16 cellular contexts compared by ENCODE assay signal in the genomic region with DNA sequence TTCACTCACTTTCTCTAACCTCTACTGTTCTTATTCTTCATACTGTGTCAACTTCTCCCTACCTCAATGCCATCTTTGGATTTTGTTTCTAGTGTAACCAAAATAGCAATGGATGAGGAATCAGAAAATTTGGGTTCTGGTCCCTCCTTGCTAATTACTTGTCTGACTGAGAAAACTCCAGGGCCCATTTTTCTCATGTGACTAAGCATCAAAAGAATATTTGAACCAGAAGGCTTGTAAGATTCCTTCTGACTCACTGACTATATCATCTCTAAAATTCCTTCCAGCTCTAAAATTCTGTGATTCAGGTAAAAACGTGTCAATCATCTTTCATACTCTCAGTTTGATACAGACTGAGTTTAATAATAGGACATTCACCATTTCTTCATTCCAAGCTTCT. TPM values are rescaled to one million over a fixed set of nuclear protein-coding genes. Genes with fewer than 3 reads are reported as not detected.
DNase-seq lines count a peak whose midpoint lies in the region; ATAC-seq, FAIRE-seq and TF ChIP-seq lines count a peak whose summit lies in the region.
"Had no signal": no experiment of that assay in that cellular context is flagged by ENCODE, and none has a peak within 500 bp of the region (broad histone marks: within the 10 kb centered on the region; RNA-seq: fewer than 3 reads in every experiment).

No MANE protein-coding gene starts in this region.

- DNase-seq in EH (ENCODE audit: low read depth) (peak; percentile 88), NCI-H226 (peak; percentile 74), chondrocyte (ENCODE audit: low spot score) (no peak), osteoblast (ENCODE audit: insufficient read length, low spot score, missing footprints) (no peak), pancreas (no peak), H7 (no peak), GM23338 (ENCODE audit: low spot score) (no peak)
- DNase-seq in activated CD4-positive, alpha-beta memory T cell treated with anti-CD3 and anti-CD28 coated beads for 36 hours = no peak
- DNase-seq: activated CD8-positive, alpha-beta T cell treated with anti-CD3 and anti-CD28 coated beads, Interleukin-2, amount 10 ng/mL, durations not matched to agents 7 days and 5 days; activated gamma-delta T cell treated with Interleukin-2 at 50 U/mL for 16 hours; NCI-H526 treated with DMSO at 0.1 percent for 48 hours; nephron progenitor cell; SHP77 treated with DMSO at 0.1 percent for 48 hours had no signal

- H3K4me1 ChIP-seq in osteoblast (ENCODE audit: insufficient read depth, low read length) (peaks cover 31% of the 10 kb centered on the region), pancreas (no peaks in the 10 kb centered on the region), GM23338 (ENCODE audit: insufficient read depth) (no peaks in the 10 kb centered on the region)

- no peak for FAIRE-seq in pancreas (lab: Jason Lieb, UNC)
- FAIRE-seq: TTC549 had no signal

- H2AFZ ChIP-seq in osteoblast (ENCODE audit: low read length) (peak overlapping the region; percentile 24), GM23338 (no peak overlapping the region)

- H3K27ac Mint-ChIP-seq in chondrocyte (ENCODE audit: unreplicated experiment) (peak overlapping the region; percentile 46), GM23338 (no peak overlapping the region)
- H3K27ac Mint-ChIP-seq in activated CD4-positive, alpha-beta memory T cell treated with anti-CD3 and anti-CD28 coated beads for 36 hours = no peak overlapping the region
- H3K27ac Mint-ChIP-seq: activated CD8-positive, alpha-beta T cell treated with anti-CD3 and anti-CD28 coated beads, Interleukin-2, amount 10 ng/mL, durations not matched to agents 7 days and 5 days; stimulated activated naive CD8-positive, alpha-beta T cell treated with anti-CD3 and anti-CD28 coated beads, Interleukin-15, Interleukin-2, amounts not matched to agents 100 ng/mL and 50 ng/mL, for 24 hours had no signal

- H3K9me3 Mint-ChIP-seq in chondrocyte (ENCODE audit: low read depth) (no peaks in the 10 kb centered on the region), GM23338 (no peaks in the 10 kb centered on the region)
- no peaks in the 10 kb centered on the region for H3K9me3 Mint-ChIP-seq in activated CD4-positive, alpha-beta memory T cell treated with anti-CD3 and anti-CD28 coated beads for 36 hours
- H3K9me3 Mint-ChIP-seq: nephron progenitor cell; stimulated activated naive CD8-positive, alpha-beta T cell treated with anti-CD3 and anti-CD28 coated beads, Interleukin-15, Interleukin-2, amounts not matched to agents 100 ng/mL and 50 ng/mL, for 24 hours had no signal

- H3K9me3 ChIP-seq in osteoblast (ENCODE audit: low read depth, low read length) (no peaks in the 10 kb centered on the region), pancreas (no peaks in the 10 kb centered on the region)

- no peaks in the 10 kb centered on the region for H3F3A ChIP-seq in GM23338 (replicated peaks; ENCODE audit: low read depth)

- H3K27me3 Mint-ChIP-seq in chondrocyte (ENCODE audit: low read depth) (no peaks in the 10 kb centered on the region), GM23338 (ENCODE audit: insufficient read depth, low read depth, poor library complexity) (no peaks in the 10 kb centered on the region)
- no peaks in the 10 kb centered on the region for H3K27me3 Mint-ChIP-seq in activated CD4-positive, alpha-beta memory T cell treated with anti-CD3 and anti-CD28 coated beads for 36 hours
- H3K27me3 Mint-ChIP-seq: stimulated activated naive CD8-positive, alpha-beta T cell treated with anti-CD3 and anti-CD28 coated beads, Interleukin-15, Interleukin-2, amounts not matched to agents 100 ng/mL and 50 ng/mL, for 24 hours had no signal

- POLR2A ChIA-PET in activated CD4-positive, alpha-beta memory T cell treated with anti-CD3 and anti-CD28 coated beads for 36 hours (lab: Charles Lee) = no interaction called here

- peaks cover 3% of the 10 kb centered on the region for H3K36me3 ChIP-seq in osteoblast (ENCODE audit: insufficient read depth, low read length)
- no peaks in the 10 kb centered on the region for H3K36me3 ChIP-seq in pancreas
- peaks cover 1% of the 10 kb centered on the region; the same call in 1 of the 2 replicates for H3K36me3 ChIP-seq in H7 (replicated peaks; ENCODE audit: control insufficient read depth, insufficient read depth, low read length)
- no peaks in the 10 kb centered on the region for H3K36me3 ChIP-seq in GM23338 (ENCODE audit: insufficient read depth)

- H3K4me3 ChIP-seq in osteoblast (ENCODE audit: insufficient read depth, low read length) (no peak overlapping the region), pancreas (no peak overlapping the region), H7 (ENCODE audit: insufficient read depth, low read depth, low read length) (no peak overlapping the region), GM23338 (no peak overlapping the region)

- H3K27me3 ChIP-seq in osteoblast (ENCODE audit: insufficient read depth, low read length) (no peaks in the 10 kb centered on the region), pancreas (no peaks in the 10 kb centered on the region), H7 (ENCODE audit: control insufficient read depth, insufficient read depth, low read length) (no peaks in the 10 kb centered on the region), GM23338 (ENCODE audit: insufficient read depth) (no peaks in the 10 kb centered on the region)

- H3K27ac ChIP-seq in osteoblast (ENCODE audit: low read depth, low read length) = peak overlapping the region; percentile 77
- no peak overlapping the region for H3K27ac ChIP-seq in pancreas
- H3K27ac ChIP-seq in GM23338 (ENCODE audit: low read depth) = no peak overlapping the region

- H3K36me3 Mint-ChIP-seq in chondrocyte (ENCODE audit: low read depth) (no peaks in the 10 kb centered on the region), GM23338 (ENCODE audit: low read depth) (no peaks in the 10 kb centered on the region; the same call in 2 of the 3 replicates)
- H3K36me3 Mint-ChIP-seq in activated CD4-positive, alpha-beta memory T cell treated with anti-CD3 and anti-CD28 coated beads for 36 hours = peaks cover 7% of the 10 kb centered on the region

- TF ChIP-seq CTCF in chondrocyte (IDR thresholded peaks at IDR 0.05) = no peak
- TF ChIP-seq CTCF in osteoblast (IDR thresholded peaks at IDR 0.05; ENCODE audit: extremely low read depth, low read depth, low read length) = no peak
- TF ChIP-seq CTCF in pancreas (IDR thresholded peaks at IDR 0.05) = no peak
- no peak for TF ChIP-seq CTCF in GM23338 (conservative IDR thresholded peaks at IDR 0.05; ENCODE audit: low read depth in 2 of 2)

- peak overlapping the region; percentile 40 for H3K4me2 ChIP-seq in osteoblast (ENCODE audit: insufficient read depth, low read length)
- no peak overlapping the region for H3K4me2 ChIP-seq in GM23338

- H3K79me2 ChIP-seq in osteoblast (ENCODE audit: insufficient read depth, low read length) = no peaks in the 10 kb centered on the region
- H3K79me2 ChIP-seq in GM23338 (replicated peaks; ENCODE audit: insufficient read depth) = no peaks in the 10 kb centered on the region

- peaks cover 31% of the 10 kb centered on the region for H3K4me1 Mint-ChIP-seq in chondrocyte (ENCODE audit: low read depth)
- H3K4me1 Mint-ChIP-seq in activated CD4-positive, alpha-beta memory T cell treated with anti-CD3 and anti-CD28 coated beads for 36 hours (ENCODE audit: low read depth) = peaks cover 5% of the 10 kb centered on the region
- peaks cover 6% of the 10 kb centered on the region; the same call in 2 of the 3 replicates for H3K4me1 Mint-ChIP-seq in GM23338

- WGBS in pancreas, 2 donors = 48 to 65% methylated on average over 1 of the region's 1 CpG

- H4K20me1 ChIP-seq in osteoblast (ENCODE audit: insufficient read depth, low read length) (no peaks in the 10 kb centered on the region), GM23338 (replicated peaks; ENCODE audit: insufficient read depth) (no peaks in the 10 kb centered on the region)

- intact Hi-C loops in activated CD4-positive, alpha-beta memory T cell treated with anti-CD3 and anti-CD28 coated beads for 36 hours (cut with micrococcal nuclease) = no loop called here
- intact Hi-C loops in pancreas (cut with DNase I) = no loop called here

- no peaks in the 10 kb centered on the region for H3K9me2 ChIP-seq in GM23338 (ENCODE audit: insufficient read depth)

- H3K4me3 Mint-ChIP-seq in chondrocyte (ENCODE audit: unreplicated experiment) = no peak overlapping the region
- H3K4me3 Mint-ChIP-seq in activated CD4-positive, alpha-beta memory T cell treated with anti-CD3 and anti-CD28 coated beads for 36 hours = no peak overlapping the region
- H3K4me3 Mint-ChIP-seq in GM23338 = no peak overlapping the region
- H3K4me3 Mint-ChIP-seq: activated CD8-positive, alpha-beta T cell treated with anti-CD3 and anti-CD28 coated beads, Interleukin-2, amount 10 ng/mL, durations not matched to agents 7 days and 5 days; nephron progenitor cell; stimulated activated naive CD8-positive, alpha-beta T cell treated with anti-CD3 and anti-CD28 coated beads, Interleukin-15, Interleukin-2, amounts not matched to agents 100 ng/mL and 50 ng/mL, for 24 hours had no signal

- no peak for ATAC-seq in pancreas
- ATAC-seq in GM23338 = no peak
- ATAC-seq: activated CD8-positive, alpha-beta T cell treated with anti-CD3 and anti-CD28 coated beads, Interleukin-2, amount 10 ng/mL, durations not matched to agents 7 days and 5 days; sciatic nerve had no signal

- CTCF ChIA-PET in activated CD4-positive, alpha-beta memory T cell treated with anti-CD3 and anti-CD28 coated beads for 36 hours (lab: Charles Lee) = interaction anchor here (0.9 kb wide), 1 partner anchor 52 kb away, joined by 3 read pairs; no protein-coding TSS in a partner anchor

RNA-seq across cellular contexts. Expression of a gene that starts 57.9 kb away (rescaled TPM):
- total RNA-seq in chondrocyte = 4.2 to 7.7 TPM (median 4.3 TPM) in 3 replicates
- total RNA-seq in osteoblast = 5.9 and 6.2 TPM in 2 replicates
- total RNA-seq in activated CD4-positive, alpha-beta memory T cell treated with anti-CD3 and anti-CD28 coated beads for 36 hours = 10 to 100 TPM; 14.1 to 15.8 TPM
- under 1 TPM; 0.09 to 0.59 (median 0.36) TPM for total RNA-seq in pancreas
- polyA plus RNA-seq in pancreas = under 1 TPM; 0.09 to 0.15 TPM
- 12.0 and 17.0 TPM in 2 replicates for total RNA-seq in H7 (2014; rRNA removed; shearing (Covaris generic))
- total RNA-seq in GM23338 (2014; rRNA removed; shearing (Covaris generic)) = 23.1 and 24.2 TPM in 2 replicates
- polyA plus RNA-seq in GM23338 (2016; fragmentation: Nextera tagmentation; extraction: Ambion mirVana) = 5.5 and 8.0 TPM in 2 replicates

Comparison
In these comparisons a context has a peak if more than half of its experiments do, and no peak if none do; other contexts are left out.
1. DNase-seq: peak in EH (single experiment) and NCI-H226 (single experiment); none in chondrocyte (single experiment), osteoblast (single experiment), activated CD4-positive, alpha-beta memory T cell treated with anti-CD3 and anti-CD28 coated beads for 36 hours (single experiment), pancreas (0 of 6), H7 (single experiment) and GM23338 (single experiment).